Comparison of ENCODE assay signal across 25 cellular contexts in genomic region chr7:108067844-108068243, GRCh38.
DNase-seq lines count a peak whose midpoint lies in the region; ATAC-seq and TF ChIP-seq lines count a peak whose summit lies in the region.
"Had no signal": no experiment of that assay in that cellular context is flagged by ENCODE, and none has a peak within 500 bp of the region (broad histone marks: within the 10 kb centered on the region; RNA-seq: fewer than 3 reads in every experiment).

No MANE protein-coding gene starts in this region.

- no peaks in the 10 kb centered on the region for H3K36me3 Mint-ChIP-seq in progenitor cell of endocrine pancreas (ENCODE audit: insufficient read depth)
- H3K36me3 Mint-ChIP-seq: activated naive CD4-positive, alpha-beta T cell treated with anti-CD3 and anti-CD28 coated beads, Interleukin-2, amount 10 ng/mL, durations not matched to agents 7 days and 5 days; stimulated activated effector memory CD8-positive, alpha-beta T cell treated with anti-CD3 and anti-CD28 coated beads, Interleukin-12 subunit alpha, Interleukin-12 subunit beta, amount 100 ng/mL, for 72 hours; T-cell had no signal

- H3K9me3 Mint-ChIP-seq in progenitor cell of endocrine pancreas (ENCODE audit: low read depth): no peaks in the 10 kb centered on the region
- H3K9me3 Mint-ChIP-seq: activated naive CD4-positive, alpha-beta T cell treated with anti-CD3 and anti-CD28 coated beads, Interleukin-2, amount 10 ng/mL, durations not matched to agents 7 days and 5 days; activated T-cell treated with anti-CD3 and anti-CD28 coated beads, Interleukin-2, amount 50 U/mL, for 4 hours; stimulated activated effector memory CD8-positive, alpha-beta T cell treated with anti-CD3 and anti-CD28 coated beads, Interleukin-12 subunit alpha, Interleukin-12 subunit beta, amount 100 ng/mL, for 72 hours; T-cell had no signal

- DNase-seq in DMS53 (lab: John Stamatoyannopoulos, UW) (peak; percentile 78), NCI-H1105 (lab: John Stamatoyannopoulos, UW) (peak; percentile 52), NCI-H2227 treated with DMSO at 0.1 percent for 48 hours (lab: John Stamatoyannopoulos, UW) (peak; percentile 18), SHP77 treated with DMSO at 0.1 percent for 48 hours (lab: John Stamatoyannopoulos, UW) (peak; percentile 17), progenitor cell of endocrine pancreas (ENCODE audit: low spot score, unreplicated experiment) (no peak), H4 (ENCODE audit: low spot score) (no peak), H7 (no peak)
- DNase-seq: activated CD4-positive, alpha-beta T cell treated with anti-CD3 and anti-CD28 coated beads for 1 hour; activated CD8-positive, alpha-beta memory T cell treated with anti-CD3 and anti-CD28 coated beads for 24 hours; activated naive CD4-positive, alpha-beta T cell treated with anti-CD3 and anti-CD28 coated beads, Interleukin-2, amount 10 ng/mL, durations not matched to agents 7 days and 5 days; activated T-cell treated with anti-CD3 and anti-CD28 coated beads, Interleukin-2, amount 50 U/mL, for 4 hours; C1 segment of cervical spinal cord; GF-D8; head of caudate nucleus; mammary epithelial cell; PC-3; SIG-M5; small intestine; stimulated activated CD4-positive, alpha-beta T cell treated with anti-CD3 and anti-CD28 coated beads, Interleukin-2, amount 100 ng/mL, for 24 hours; T-cell had no signal

- ATAC-seq in GM21723 (IDR thresholded peaks at IDR 0.05; ENCODE audit: unreplicated experiment): no peak
- ATAC-seq: activated T-cell treated with anti-CD3 and anti-CD28 coated beads, Interleukin-2, amount 50 U/mL, for 4 hours; GM12878; PC-3; stimulated activated effector memory CD8-positive, alpha-beta T cell treated with anti-CD3 and anti-CD28 coated beads, Interleukin-12 subunit alpha, Interleukin-12 subunit beta, amount 100 ng/mL, for 72 hours; T-cell had no signal

- H3K27me3 ChIP-seq in H7 (ENCODE audit: control insufficient read depth, insufficient read depth, low read length): no peaks in the 10 kb centered on the region
- H3K27me3 ChIP-seq: suprapubic skin, vagina had no signal

- peaks cover 13% of the 10 kb centered on the region for H3K4me1 Mint-ChIP-seq in progenitor cell of endocrine pancreas (ENCODE audit: low read depth)
- H3K4me1 Mint-ChIP-seq: activated naive CD4-positive, alpha-beta T cell treated with anti-CD3 and anti-CD28 coated beads, Interleukin-2, amount 10 ng/mL, durations not matched to agents 7 days and 5 days; stimulated activated effector memory CD8-positive, alpha-beta T cell treated with anti-CD3 and anti-CD28 coated beads, Interleukin-12 subunit alpha, Interleukin-12 subunit beta, amount 100 ng/mL, for 72 hours; T-cell had no signal

- H3K27ac Mint-ChIP-seq in progenitor cell of endocrine pancreas: no peak overlapping the region
- H3K27ac Mint-ChIP-seq: activated naive CD4-positive, alpha-beta T cell treated with anti-CD3 and anti-CD28 coated beads, Interleukin-2, amount 10 ng/mL, durations not matched to agents 7 days and 5 days; stimulated activated effector memory CD8-positive, alpha-beta T cell treated with anti-CD3 and anti-CD28 coated beads, Interleukin-12 subunit alpha, Interleukin-12 subunit beta, amount 100 ng/mL, for 72 hours; T-cell had no signal

- H3K4me3 Mint-ChIP-seq in progenitor cell of endocrine pancreas (ENCODE audit: low read depth): no peak overlapping the region
- H3K4me3 Mint-ChIP-seq: activated naive CD4-positive, alpha-beta T cell treated with anti-CD3 and anti-CD28 coated beads, Interleukin-2, amount 10 ng/mL, durations not matched to agents 7 days and 5 days; activated T-cell treated with anti-CD3 and anti-CD28 coated beads, Interleukin-2, amount 50 U/mL, for 4 hours; stimulated activated effector memory CD8-positive, alpha-beta T cell treated with anti-CD3 and anti-CD28 coated beads, Interleukin-12 subunit alpha, Interleukin-12 subunit beta, amount 100 ng/mL, for 72 hours; T-cell had no signal

- no peaks in the 10 kb centered on the region for H3K36me3 ChIP-seq in H7 (replicated peaks; ENCODE audit: control insufficient read depth, insufficient read depth, low read length)
- H3K36me3 ChIP-seq: suprapubic skin, vagina had no signal

- TF ChIP-seq CTCF in progenitor cell of endocrine pancreas (IDR thresholded peaks at IDR 0.05; ENCODE audit: unreplicated experiment): no peak

- H3K27me3 Mint-ChIP-seq in progenitor cell of endocrine pancreas: no peaks in the 10 kb centered on the region
- H3K27me3 Mint-ChIP-seq: T-cell had no signal

- H3K4me3 ChIP-seq in H7 (ENCODE audit: insufficient read depth, low read depth, low read length): no peak overlapping the region
- H3K4me3 ChIP-seq: GM12878, suprapubic skin, vagina had no signal

Comparison
In these comparisons a context has a peak if more than half of its experiments do, and no peak if none do; other contexts are left out.
1. DNase-seq: peak in DMS53 (single experiment), NCI-H1105 (single experiment), NCI-H2227 treated with DMSO at 0.1 percent for 48 hours (single experiment) and SHP77 treated with DMSO at 0.1 percent for 48 hours (single experiment); none in progenitor cell of endocrine pancreas (single experiment), H4 (single experiment) and H7 (single experiment).